In the genomic region with DNA sequence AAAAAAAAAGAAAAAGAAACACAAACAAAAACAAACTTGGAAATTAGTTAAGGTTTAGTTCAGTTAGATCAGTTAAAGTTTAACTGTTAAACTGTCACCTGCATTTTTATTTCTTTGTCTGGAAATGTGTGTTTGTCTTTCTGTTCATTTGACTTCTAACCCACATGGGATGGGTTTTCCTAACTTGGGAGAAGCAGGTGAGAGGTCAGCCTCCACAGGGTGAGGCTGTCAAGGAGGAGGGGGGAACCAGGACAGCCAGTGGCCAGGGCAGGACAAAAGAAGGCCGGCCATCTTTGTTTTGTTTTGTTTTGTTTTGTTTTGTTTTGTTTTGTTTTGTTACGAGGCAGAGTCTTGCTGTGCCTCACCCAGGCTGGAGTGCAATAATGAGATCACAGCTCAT, we compare ENCODE assay signal across 23 cellular contexts. TPM values are rescaled to one million over a fixed set of nuclear protein-coding genes. Genes with fewer than 3 reads are reported as not detected.
A peak's percentile ranks its signal among the peaks of the same experiment; 100 is the strongest.
DNase-seq lines count a peak whose midpoint lies in the region; ATAC-seq and TF ChIP-seq lines count a peak whose summit lies in the region.
"Had no signal": no experiment of that assay in that cellular context is flagged by ENCODE, and none has a peak within 500 bp of the region (broad histone marks: within the 10 kb centered on the region; RNA-seq: fewer than 3 reads in every experiment).

No MANE protein-coding gene starts in this region.

- no peaks in the 10 kb centered on the region for H4K20me1 ChIP-seq in neural progenitor cell (ENCODE audit: low read depth)
- H4K20me1 ChIP-seq: BLaER1 had no signal

- H3K27ac Mint-ChIP-seq in neural progenitor cell: no peak overlapping the region
- H3K27ac Mint-ChIP-seq: CD4-positive, CD25-positive, alpha-beta regulatory T cell; GM23338; IgD-negative memory B cell had no signal

- no peak overlapping the region for H3K27ac ChIP-seq in HEK293 (ENCODE audit: extremely low read depth, low read depth, low read length)
- H3K27ac ChIP-seq in neural progenitor cell: no peak overlapping the region
- peak overlapping the region in 3 of 4 donors; percentile 59 to 74 (median 73) for H3K27ac ChIP-seq in transverse colon
- H3K27ac ChIP-seq: BLaER1, SJCRH30 had no signal

- POLR2A ChIA-PET in HEK293 (lab: Yijun Ruan, JAX): no interaction called here

- H3K36me3 Mint-ChIP-seq in neural progenitor cell: no peaks in the 10 kb centered on the region
- H3K36me3 Mint-ChIP-seq: CD4-positive, CD25-positive, alpha-beta regulatory T cell; IgD-negative memory B cell had no signal

- H3K9me3 Mint-ChIP-seq in neural progenitor cell: no peaks in the 10 kb centered on the region
- H3K9me3 Mint-ChIP-seq: CD4-positive, CD25-positive, alpha-beta regulatory T cell; GM23338; IgD-negative memory B cell had no signal

- peaks cover 10% of the 10 kb centered on the region for H3K4me1 Mint-ChIP-seq in neural progenitor cell

- H3K27me3 ChIP-seq in neural progenitor cell (peaks cover 6% of the 10 kb centered on the region), transverse colon (no peaks in the 10 kb centered on the region)
- H3K27me3 ChIP-seq: BLaER1, SJCRH30 had no signal

- H3K9me3 ChIP-seq in HEK293 (ENCODE audit: control insufficient read depth, insufficient read depth, low read depth, low read length) (no peaks in the 10 kb centered on the region), neural progenitor cell (ENCODE audit: low read depth) (no peaks in the 10 kb centered on the region), transverse colon (no peaks in the 10 kb centered on the region)
- H3K9me3 ChIP-seq: BLaER1, HAP-1, SJCRH30 had no signal

- H3K4me2 ChIP-seq in neural progenitor cell: no peak overlapping the region
- H3K4me2 ChIP-seq: BLaER1, GM23338 had no signal

- H3K36me3 ChIP-seq in HEK293 (ENCODE audit: control insufficient read depth in 2 of 2, insufficient read depth in 1 of 2, low read length in 2 of 2): no peaks in the 10 kb centered on the region
- H3K36me3 ChIP-seq in neural progenitor cell: no peaks in the 10 kb centered on the region
- H3K36me3 ChIP-seq in transverse colon: no peaks in the 10 kb centered on the region
- H3K36me3 ChIP-seq: BLaER1, HAP-1, SJCRH30 had no signal

- TF ChIP-seq CTCF in HEK293 (tag by site-specific recombination; IDR thresholded peaks at IDR 0.05) (no peak), neural progenitor cell (IDR thresholded peaks at IDR 0.05) (no peak), transverse colon (IDR thresholded peaks at IDR 0.05) (no peak), GM13977 (IDR thresholded peaks at IDR 0.05; ENCODE audit: extremely low read depth, insufficient read depth, missing control alignments) (no peak)

- TF ChIP-seq EP300 in transverse colon (IDR thresholded peaks at IDR 0.05; ENCODE audit: low read depth): no peak

- CTCF ChIA-PET in HEK293 (lab: Yijun Ruan, JAX): interaction anchor here (0.7 to 1.9 kb wide), 4 partner anchors 12 to 152 kb away, joined by 3 to 4 read pairs (median 4); no protein-coding TSS in a partner anchor

- H3K4me3 Mint-ChIP-seq in neural progenitor cell: peak overlapping the region; percentile 64
- H3K4me3 Mint-ChIP-seq: CD4-positive, CD25-positive, alpha-beta regulatory T cell; GM23338; IgD-negative memory B cell had no signal

- in situ Hi-C loops in transverse colon (cut with MboI; ENCODE audit: low pct_ligation_motif_present in 1 of 4, low pct_unique_long_range_greater_than_20kb in 1 of 4, low sequenced_read_pairs in 3 of 4) (loop anchor here in 1 of 4 donors (25.0 kb wide), 1 partner anchor 107 kb away; the partner anchor contains the start of genes LGALS1, NOL12 and TRIOBP), GM13977 (cut with MboI; ENCODE audit: low pct_unique_long_range_greater_than_20kb, low sequenced_read_pairs, unreplicated experiment) (no loop called here)

- H3K27me3 Mint-ChIP-seq in neural progenitor cell (ENCODE audit: insufficient read depth, low read depth): peaks cover 5% of the 10 kb centered on the region

- H3F3A ChIP-seq in neural progenitor cell (ENCODE audit: low read depth): no peaks in the 10 kb centered on the region

- no peaks in the 10 kb centered on the region for H3K79me2 ChIP-seq in neural progenitor cell (ENCODE audit: low read depth)

- peak; percentile 23 for ATAC-seq in left lobe of liver
- no peak for ATAC-seq in Right ventricle myocardium superior (ENCODE audit: poor library complexity)
- ATAC-seq: GM23338, SK-N-SH treated with all-trans-retinoic acid at 6 μM for 48 hours had no signal

- DNase-seq in left lobe of liver (ENCODE audit: low spot score) (no peak), neural progenitor cell (ENCODE audit: low spot score) (peak; percentile 22), transverse colon (no peak), Right ventricle myocardium superior (no peak), activated gamma-delta T cell (lab: John Stamatoyannopoulos, UW) (no peak), GM13977 (ENCODE audit: low spot score) (no peak)
- DNase-seq: CD4-positive, CD25-positive, alpha-beta regulatory T cell; DMS53; NCI-H1092; NCI-H1436; NCI-H1930; NCI-H446; NCI-H524 treated with DMSO at 0.1 percent for 48 hours; NCI-H774; SJCRH30 had no signal

- WGBS in transverse colon (ENCODE audit: low coverage in 1 of 2), 2 donors: 50 to 62% methylated on average over 2 of the region's 2 CpGs

- intact Hi-C loops in transverse colon (cut with DNase I; ENCODE audit: low total_unique reads) (loop anchor here (10.0 kb wide), 1 partner anchor 150 kb away; no protein-coding TSS in a partner anchor), Right ventricle myocardium superior (cut with DNase I) (loop anchor here (5.0 kb wide), 1 partner anchor 152 kb away; no protein-coding TSS in a partner anchor)

- H3K9ac ChIP-seq in neural progenitor cell: no peak overlapping the region
- H3K9ac ChIP-seq: BLaER1 had no signal

- H3K4me3 ChIP-seq in HEK293 (ENCODE audit: low read depth, low read length): no peak overlapping the region
- no peak overlapping the region for H3K4me3 ChIP-seq in neural progenitor cell
- H3K4me3 ChIP-seq in transverse colon: no peak overlapping the region
- H3K4me3 ChIP-seq: BLaER1, GM23338, HAP-1, SJCRH30 had no signal

- H2AFZ ChIP-seq in neural progenitor cell (replicated peaks): no peak overlapping the region
- H2AFZ ChIP-seq: GM23338 had no signal

- no peak for TF ChIP-seq POLR2A in transverse colon (IDR thresholded peaks at IDR 0.05)

- no peaks in the 10 kb centered on the region for H3K4me1 ChIP-seq in HEK293 (ENCODE audit: control insufficient read depth, insufficient read depth, low read length)
- peaks cover 4% of the 10 kb centered on the region for H3K4me1 ChIP-seq in neural progenitor cell
- peaks cover 0 to 29% (median 19%) of the 10 kb centered on the region in 4 donors for H3K4me1 ChIP-seq in transverse colon
- H3K4me1 ChIP-seq: BLaER1, HAP-1, SJCRH30 had no signal

TF ChIP-seq in HEK293, 187 proteins besides CTCF, POLR2A, EP300 and RAD21:
- peak; percentile 31; the same call in 1 of the 2 replicates for TF ChIP-seq YY1 (tag by site-specific recombination; IDR thresholded peaks at IDR 0.05)
- no peak for TF ChIP-seq INSM2 (tag by site-specific recombination; IDR thresholded peaks at IDR 0.05)
- no peak for TF ChIP-seq ZBTB10 (tag by site-specific recombination; IDR thresholded peaks at IDR 0.05)

RNA-seq across cellular contexts. Expression of gene GCAT, which starts 13.4 kb away (rescaled TPM):
- 49.6 TPM for total RNA-seq in left lobe of liver
- total RNA-seq in neural progenitor cell (ENCODE audit: low replicate concordance): 21.2 and 25.1 TPM in 2 replicates
- 10 to 100 TPM in 1 of 4 donors, 1 to 10 TPM in 3; 6.4 to 10.1 (median 7.7) TPM for total RNA-seq in transverse colon
- 31.0 TPM for total RNA-seq in Right ventricle myocardium superior

RNA-seq across cellular contexts. Expression of gene GALR3, which starts 28.8 kb away (rescaled TPM):
- total RNA-seq in left lobe of liver (0.65 TPM), neural progenitor cell (ENCODE audit: low replicate concordance) (0.37 TPM in 1 of 2 replicates, not detected in the other), transverse colon (not detected), Right ventricle myocardium superior (not detected)
- total RNA-seq: CD4-positive, CD25-positive, alpha-beta regulatory T cell; Daoy; G401; SJCRH30 had no signal

RNA-seq across cellular contexts. Expression of gene ANKRD54, which starts 49.8 kb away (rescaled TPM):
- 9.7 TPM for total RNA-seq in left lobe of liver
- 18.4 and 21.2 TPM in 2 replicates for total RNA-seq in neural progenitor cell (ENCODE audit: low replicate concordance)
- total RNA-seq in transverse colon: 10 to 100 TPM; 12.7 to 86.8 (median 40.6) TPM
- total RNA-seq in Right ventricle myocardium superior: 17.1 TPM

RNA-seq across cellular contexts. Expression of gene EIF3L, which starts 54.8 kb away (rescaled TPM):
- total RNA-seq in left lobe of liver: 136 TPM
- total RNA-seq in neural progenitor cell (ENCODE audit: low replicate concordance): 904 and 971 TPM in 2 replicates
- 100 to 1,000 TPM in 3 of 4 donors, 10 to 100 TPM in 1; 89.4 to 292 (median 217) TPM for total RNA-seq in transverse colon
- 326 TPM for total RNA-seq in Right ventricle myocardium superior

Comparison
In these comparisons a context has a peak if more than half of its experiments do, and no peak if none do; other contexts are left out.
1. H3K27ac ChIP-seq: peak in transverse colon (3 of 4); none in HEK293 (single experiment) and neural progenitor cell (single experiment).